In genomic region chr19:39327990-39328705, GRCh38 we compare ENCODE assay signal across 2 cellular contexts.
TF ChIP-seq lines count a peak whose summit lies in the region.

No MANE protein-coding gene starts in this region.

TF ChIP-seq in HCT116, 20 proteins besides CTCF, POLR2A, EP300 and RAD21:
- TF ChIP-seq ELF1 (IDR thresholded peaks at IDR 0.05; ENCODE audit: borderline replicate concordance, low read depth), result no peak

TF ChIP-seq in endothelial cell of umbilical vein, 7 proteins besides CTCF, POLR2A, EP300 and RAD21:
- TF ChIP-seq JUN (IDR thresholded peaks at IDR 0.05; ENCODE audit: borderline replicate concordance, insufficient read depth, insufficient read length, low read depth) (no peak), GATA2 (IDR thresholded peaks at IDR 0.05; ENCODE audit: insufficient read depth, insufficient read length, low read depth, low read length) (no peak), FOS (IDR thresholded peaks at IDR 0.05; ENCODE audit: borderline replicate concordance, insufficient read depth, low read length) (no peak), MYC (IDR thresholded peaks at IDR 0.05; ENCODE audit: low read depth, low read length) (no peak), MAX (IDR thresholded peaks at IDR 0.05; ENCODE audit: insufficient read depth, insufficient read length) (no peak), EZH2 (IDR thresholded peaks at IDR 0.05; ENCODE audit: borderline replicate concordance, low read depth, low read length, severe bottlenecking) (no peak), POLR2AphosphoS5 (IDR thresholded peaks at IDR 0.05; ENCODE audit: insufficient read depth, low read depth, low read length) (no peak)
TF ChIP-seq in endothelial cell of umbilical vein: peak in this region for 0.
